1 cellular context compared by ENCODE assay signal in the genomic region with DNA sequence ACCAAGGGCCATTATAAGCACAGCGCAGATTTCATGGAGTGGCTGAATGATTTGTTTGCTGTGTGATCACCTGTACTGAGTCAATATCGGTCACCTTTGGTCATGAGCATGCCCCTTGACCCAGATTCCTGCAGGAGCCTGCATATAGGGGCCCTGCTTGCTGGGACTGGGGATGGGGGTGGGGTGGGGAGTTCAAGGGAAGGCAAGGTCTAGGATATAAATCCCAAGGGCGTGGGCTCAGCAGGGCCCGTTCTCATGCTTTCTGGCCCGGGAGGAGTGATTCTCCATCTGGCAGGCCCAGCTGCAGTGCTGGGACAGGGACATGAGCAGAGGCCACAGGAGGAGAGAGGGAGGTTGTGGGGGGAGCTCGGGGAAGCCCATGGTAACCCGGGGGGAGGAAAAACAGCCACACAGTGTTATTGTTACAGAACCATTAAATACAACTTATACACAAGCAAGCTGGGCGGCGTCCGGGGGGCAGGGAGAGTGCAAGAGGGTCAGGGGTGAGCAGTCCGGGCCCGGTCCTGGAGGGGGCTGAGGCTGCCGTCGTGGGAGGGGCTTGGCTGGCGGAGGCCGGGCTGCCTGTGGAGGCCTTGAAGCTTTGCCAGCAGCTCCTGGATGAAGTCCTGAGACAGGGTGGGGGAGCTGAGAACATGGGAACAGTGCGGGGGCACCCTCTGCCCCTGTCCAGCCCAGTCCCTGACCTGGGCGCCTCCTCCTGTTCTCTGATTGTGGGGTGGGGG.
TF ChIP-seq lines count a peak whose summit lies in the region.

No MANE protein-coding gene starts in this region.

TF ChIP-seq in liver, 16 proteins besides CTCF, POLR2A, EP300 and RAD21 (continued from another document):
- TF ChIP-seq, protein P1, sequence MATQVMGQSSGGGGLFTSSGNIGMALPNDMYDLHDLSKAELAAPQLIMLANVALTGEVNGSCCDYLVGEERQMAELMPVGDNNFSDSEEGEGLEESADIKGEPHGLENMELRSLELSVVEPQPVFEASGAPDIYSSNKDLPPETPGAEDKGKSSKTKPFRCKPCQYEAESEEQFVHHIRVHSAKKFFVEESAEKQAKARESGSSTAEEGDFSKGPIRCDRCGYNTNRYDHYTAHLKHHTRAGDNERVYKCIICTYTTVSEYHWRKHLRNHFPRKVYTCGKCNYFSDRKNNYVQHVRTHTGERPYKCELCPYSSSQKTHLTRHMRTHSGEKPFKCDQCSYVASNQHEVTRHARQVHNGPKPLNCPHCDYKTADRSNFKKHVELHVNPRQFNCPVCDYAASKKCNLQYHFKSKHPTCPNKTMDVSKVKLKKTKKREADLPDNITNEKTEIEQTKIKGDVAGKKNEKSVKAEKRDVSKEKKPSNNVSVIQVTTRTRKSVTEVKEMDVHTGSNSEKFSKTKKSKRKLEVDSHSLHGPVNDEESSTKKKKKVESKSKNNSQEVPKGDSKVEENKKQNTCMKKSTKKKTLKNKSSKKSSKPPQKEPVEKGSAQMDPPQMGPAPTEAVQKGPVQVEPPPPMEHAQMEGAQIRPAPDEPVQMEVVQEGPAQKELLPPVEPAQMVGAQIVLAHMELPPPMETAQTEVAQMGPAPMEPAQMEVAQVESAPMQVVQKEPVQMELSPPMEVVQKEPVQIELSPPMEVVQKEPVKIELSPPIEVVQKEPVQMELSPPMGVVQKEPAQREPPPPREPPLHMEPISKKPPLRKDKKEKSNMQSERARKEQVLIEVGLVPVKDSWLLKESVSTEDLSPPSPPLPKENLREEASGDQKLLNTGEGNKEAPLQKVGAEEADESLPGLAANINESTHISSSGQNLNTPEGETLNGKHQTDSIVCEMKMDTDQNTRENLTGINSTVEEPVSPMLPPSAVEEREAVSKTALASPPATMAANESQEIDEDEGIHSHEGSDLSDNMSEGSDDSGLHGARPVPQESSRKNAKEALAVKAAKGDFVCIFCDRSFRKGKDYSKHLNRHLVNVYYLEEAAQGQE (IDR thresholded peaks at IDR 0.05), result no peak
- no peak for TF ChIP-seq HNF4G (IDR thresholded peaks at IDR 0.05)
- peak; percentile 57 for TF ChIP-seq SP1 (IDR thresholded peaks at IDR 0.05)
- TF ChIP-seq, protein P2, sequence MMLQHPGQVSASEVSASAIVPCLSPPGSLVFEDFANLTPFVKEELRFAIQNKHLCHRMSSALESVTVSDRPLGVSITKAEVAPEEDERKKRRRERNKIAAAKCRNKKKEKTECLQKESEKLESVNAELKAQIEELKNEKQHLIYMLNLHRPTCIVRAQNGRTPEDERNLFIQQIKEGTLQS (IDR thresholded peaks at IDR 0.05), result no peak
- peak; percentile 86 for TF ChIP-seq FOXA1 (IDR thresholded peaks at IDR 0.05)
- peak; percentile 70 for TF ChIP-seq NR2F2 (IDR thresholded peaks at IDR 0.05)
- TF ChIP-seq, protein P3, sequence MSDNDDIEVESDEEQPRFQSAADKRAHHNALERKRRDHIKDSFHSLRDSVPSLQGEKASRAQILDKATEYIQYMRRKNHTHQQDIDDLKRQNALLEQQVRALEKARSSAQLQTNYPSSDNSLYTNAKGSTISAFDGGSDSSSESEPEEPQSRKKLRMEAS (IDR thresholded peaks at IDR 0.05), result no peak
- no peak for TF ChIP-seq GABPA (IDR thresholded peaks at IDR 0.05 in 1 of 2, conservative IDR thresholded peaks at IDR 0.05 in 1 of 2)
- peak; percentile 92 for TF ChIP-seq FOXA2 (IDR thresholded peaks at IDR 0.05)
- no peak for TF ChIP-seq JUND (IDR thresholded peaks at IDR 0.05)
- peak; percentile 65 for TF ChIP-seq YY1 (IDR thresholded peaks at IDR 0.05)
- peak; percentile 71 to 90 for TF ChIP-seq RXRA (IDR thresholded peaks at IDR 0.05)
- TF ChIP-seq HNF4A (conservative IDR thresholded peaks at IDR 0.05), result peak in 1 of 2 donors; percentile 44
